ENCODE assay signal across 27 cellular contexts in genomic region chr2:216897561-216898203, GRCh38. TPM values are rescaled to one million over a fixed set of nuclear protein-coding genes. Genes with fewer than 3 reads are reported as not detected.
DNase-seq lines count a peak whose midpoint lies in the region; ATAC-seq and TF ChIP-seq lines count a peak whose summit lies in the region.
"Had no signal": no experiment of that assay in that cellular context is flagged by ENCODE, and none has a peak within 500 bp of the region (broad histone marks: within the 10 kb centered on the region; RNA-seq: fewer than 3 reads in every experiment).

No MANE protein-coding gene starts in this region.

- H3K4me1 ChIP-seq in prostate gland (replicated peaks), result no peaks in the 10 kb centered on the region
- H3K4me1 ChIP-seq: BLaER1 had no signal

- peak; percentile 75 for ATAC-seq in activated CD4-positive, alpha-beta T cell treated with anti-CD3 and anti-CD28 coated beads for 36 hours
- no peak for ATAC-seq in stimulated activated memory B cell treated with anti-CD40 and anti-IgM and Interleukin-4, amounts not matched to agents 10 μg/mL and 1 μg/mL and 100 μg/mL, for 72 hours
- ATAC-seq: HepG2, PC-3 had no signal

- no peaks in the 10 kb centered on the region for H3K27me3 ChIP-seq in prostate gland (replicated peaks; ENCODE audit: insufficient read depth)
- H3K27me3 ChIP-seq: BLaER1 had no signal

- WGBS in prostate gland, result 84% methylated on average over 2 of the region's 2 CpGs

- no peaks in the 10 kb centered on the region for H3K36me3 Mint-ChIP-seq in activated CD4-positive, alpha-beta T cell treated with anti-CD3 and anti-CD28 coated beads for 36 hours (ENCODE audit: low read depth)
- peaks cover 4% of the 10 kb centered on the region for H3K36me3 Mint-ChIP-seq in activated naive CD8-positive, alpha-beta T cell treated with anti-CD3 and anti-CD28 coated beads for 36 hours
- no peaks in the 10 kb centered on the region for H3K36me3 Mint-ChIP-seq in stimulated activated memory B cell treated with anti-CD40 and anti-IgM and Interleukin-4, amounts not matched to agents 10 μg/mL and 1 μg/mL and 100 μg/mL, for 72 hours
- H3K36me3 Mint-ChIP-seq: CD4-positive, alpha-beta memory T cell had no signal

- H3K4me3 Mint-ChIP-seq in activated CD4-positive, alpha-beta T cell treated with anti-CD3 and anti-CD28 coated beads for 36 hours, result no peak overlapping the region
- no peak overlapping the region for H3K4me3 Mint-ChIP-seq in activated naive CD8-positive, alpha-beta T cell treated with anti-CD3 and anti-CD28 coated beads for 36 hours
- H3K4me3 Mint-ChIP-seq in stimulated activated memory B cell treated with anti-CD40 and anti-IgM and Interleukin-4, amounts not matched to agents 10 μg/mL and 1 μg/mL and 100 μg/mL, for 72 hours, result no peak overlapping the region
- H3K4me3 Mint-ChIP-seq: CD4-positive, alpha-beta memory T cell had no signal

- CTCF ChIA-PET in activated CD4-positive, alpha-beta T cell treated with anti-CD3 and anti-CD28 coated beads for 36 hours (lab: Charles Lee), result no interaction called here

- peak overlapping the region; percentile 64 for H3K27ac Mint-ChIP-seq in activated CD4-positive, alpha-beta T cell treated with anti-CD3 and anti-CD28 coated beads for 36 hours
- peak overlapping the region; percentile 68 for H3K27ac Mint-ChIP-seq in activated naive CD8-positive, alpha-beta T cell treated with anti-CD3 and anti-CD28 coated beads for 36 hours
- H3K27ac Mint-ChIP-seq in stimulated activated memory B cell treated with anti-CD40 and anti-IgM and Interleukin-4, amounts not matched to agents 10 μg/mL and 1 μg/mL and 100 μg/mL, for 72 hours, result no peak overlapping the region
- H3K27ac Mint-ChIP-seq: CD4-positive, alpha-beta memory T cell had no signal

- DNase-seq in activated CD4-positive, alpha-beta T cell treated with anti-CD3 and anti-CD28 coated beads for 36 hours, result no peak
- no peak for DNase-seq in activated CD4-positive, alpha-beta T cell treated with anti-CD3 and anti-CD28 coated beads for 48 hours
- DNase-seq in COLO829 (ENCODE audit: low spot score), result peak; percentile 75
- DNase-seq in activated naive CD8-positive, alpha-beta T cell treated with anti-CD3 and anti-CD28 coated beads for 36 hours, result no peak
- peak; percentile 16 for DNase-seq in iris pigment epithelial cell (ENCODE audit: low read depth)
- DNase-seq in prostate gland (ENCODE audit: low spot score), result no peak
- DNase-seq in cardiac septum (ENCODE audit: low spot score), result no peak
- DNase-seq: ACHN; CD4-positive, alpha-beta memory T cell; H7; KBM-7; MM.1S; NCI-H1048; NCI-H1417 treated with DMSO at 0.1 percent for 48 hours; NCI-H187; NCI-H446; NCI-H526; PC-3; Right ventricle myocardium superior had no signal

- H3K4me3 ChIP-seq in prostate gland, result no peak overlapping the region
- H3K4me3 ChIP-seq: BLaER1 had no signal

- no peak overlapping the region for H3K27ac ChIP-seq in prostate gland
- H3K27ac ChIP-seq: 22Rv1, BLaER1, HL-60 had no signal

- H3K36me3 ChIP-seq in prostate gland, result no peaks in the 10 kb centered on the region
- H3K36me3 ChIP-seq: BLaER1 had no signal

- peaks cover 4% of the 10 kb centered on the region for H3K9me3 Mint-ChIP-seq in activated CD4-positive, alpha-beta T cell treated with anti-CD3 and anti-CD28 coated beads for 36 hours (ENCODE audit: low read depth)
- peaks cover 16% of the 10 kb centered on the region for H3K9me3 Mint-ChIP-seq in activated naive CD8-positive, alpha-beta T cell treated with anti-CD3 and anti-CD28 coated beads for 36 hours
- H3K9me3 Mint-ChIP-seq in stimulated activated memory B cell treated with anti-CD40 and anti-IgM and Interleukin-4, amounts not matched to agents 10 μg/mL and 1 μg/mL and 100 μg/mL, for 72 hours, result peaks cover 6% of the 10 kb centered on the region

- POLR2A ChIA-PET in activated CD4-positive, alpha-beta T cell treated with anti-CD3 and anti-CD28 coated beads for 36 hours (lab: Charles Lee), result no interaction called here

- no peaks in the 10 kb centered on the region for H3K27me3 Mint-ChIP-seq in activated CD4-positive, alpha-beta T cell treated with anti-CD3 and anti-CD28 coated beads for 36 hours
- no peaks in the 10 kb centered on the region for H3K27me3 Mint-ChIP-seq in activated naive CD8-positive, alpha-beta T cell treated with anti-CD3 and anti-CD28 coated beads for 36 hours
- H3K27me3 Mint-ChIP-seq in stimulated activated memory B cell treated with anti-CD40 and anti-IgM and Interleukin-4, amounts not matched to agents 10 μg/mL and 1 μg/mL and 100 μg/mL, for 72 hours, result no peaks in the 10 kb centered on the region

- no peaks in the 10 kb centered on the region for H3K9me3 ChIP-seq in prostate gland

- H3K4me1 Mint-ChIP-seq in activated CD4-positive, alpha-beta T cell treated with anti-CD3 and anti-CD28 coated beads for 36 hours, result peaks cover 6% of the 10 kb centered on the region
- H3K4me1 Mint-ChIP-seq in activated naive CD8-positive, alpha-beta T cell treated with anti-CD3 and anti-CD28 coated beads for 36 hours, result peaks cover 9% of the 10 kb centered on the region
- no peaks in the 10 kb centered on the region for H3K4me1 Mint-ChIP-seq in stimulated activated memory B cell treated with anti-CD40 and anti-IgM and Interleukin-4, amounts not matched to agents 10 μg/mL and 1 μg/mL and 100 μg/mL, for 72 hours
- H3K4me1 Mint-ChIP-seq: CD4-positive, alpha-beta memory T cell had no signal

- TF ChIP-seq CTCF in prostate gland (IDR thresholded peaks at IDR 0.05), result no peak

- no peak for TF ChIP-seq POLR2A in prostate gland (IDR thresholded peaks at IDR 0.05)

- intact Hi-C loops in activated CD4-positive, alpha-beta T cell treated with anti-CD3 and anti-CD28 coated beads for 36 hours (cut with DNase I, micrococcal nuclease), result no loop called here
- intact Hi-C loops in prostate gland (cut with DNase I) (no loop called here), cardiac septum (cut with DNase I) (no loop called here)

RNA-seq across cellular contexts. Expression of gene TNP1, which starts 37.8 kb away (rescaled TPM):
- total RNA-seq in activated CD4-positive, alpha-beta T cell treated with anti-CD3 and anti-CD28 coated beads for 36 hours, result not detected
- total RNA-seq in activated naive CD8-positive, alpha-beta T cell treated with anti-CD3 and anti-CD28 coated beads for 36 hours, result not detected
- total RNA-seq in prostate gland, result 100 to 1,000 TPM in 1 of 2 donors, not detected in 1; 251 TPM
- not detected for total RNA-seq in cardiac septum
- total RNA-seq: CD4-positive, alpha-beta memory T cell; G401; H7; HepG2; HT-29; PC-3; Right ventricle myocardium superior; RPMI7951 had no signal

Comparison
In these comparisons a context has a peak if more than half of its experiments do, and no peak if none do; other contexts are left out.
1. DNase-seq: peak in COLO829 (single experiment) and iris pigment epithelial cell (single experiment); none in activated CD4-positive, alpha-beta T cell treated with anti-CD3 and anti-CD28 coated beads for 36 hours (single experiment), activated CD4-positive, alpha-beta T cell treated with anti-CD3 and anti-CD28 coated beads for 48 hours (single experiment), activated naive CD8-positive, alpha-beta T cell treated with anti-CD3 and anti-CD28 coated beads for 36 hours (single experiment), prostate gland (single experiment) and cardiac septum (single experiment).